Comparison of ENCODE assay signal across 1 cellular context in the genomic region with DNA sequence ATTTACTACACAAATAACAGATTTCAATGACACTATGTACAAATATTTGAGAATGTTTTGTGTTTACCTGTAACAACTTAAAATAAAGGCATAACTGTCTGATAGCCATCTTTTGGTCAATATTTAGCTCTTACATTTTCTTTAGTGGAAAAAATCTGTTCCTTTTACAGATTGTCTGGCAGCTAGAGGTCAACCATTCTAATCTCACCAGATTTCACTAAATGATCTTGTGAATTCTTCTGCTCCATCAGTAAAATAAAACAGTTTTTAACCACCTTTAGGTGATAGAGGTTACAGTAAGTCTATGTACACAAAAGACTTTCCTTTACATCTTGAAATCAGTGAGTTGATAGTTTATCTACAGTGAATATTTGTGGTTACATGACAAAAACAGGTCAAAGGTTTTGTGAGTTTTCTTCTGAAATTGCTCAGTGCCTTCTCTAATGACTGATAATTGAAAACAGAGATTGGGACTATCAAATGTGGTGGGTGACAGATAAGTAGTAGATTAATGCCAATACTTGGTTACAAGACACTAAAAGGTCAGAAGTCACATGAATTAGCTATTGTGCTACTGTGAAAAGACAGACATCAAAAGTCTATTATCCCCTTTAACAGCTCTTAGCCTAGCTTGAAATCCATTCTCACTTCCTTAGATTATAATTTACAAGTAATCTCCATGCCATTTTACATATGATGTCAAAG.
TF ChIP-seq lines count a peak whose summit lies in the region.

No MANE protein-coding gene starts in this region.

TF ChIP-seq in HEK293, 187 proteins besides CTCF, POLR2A, EP300 and RAD21 (continued from another document):
- TF ChIP-seq, protein P1, sequence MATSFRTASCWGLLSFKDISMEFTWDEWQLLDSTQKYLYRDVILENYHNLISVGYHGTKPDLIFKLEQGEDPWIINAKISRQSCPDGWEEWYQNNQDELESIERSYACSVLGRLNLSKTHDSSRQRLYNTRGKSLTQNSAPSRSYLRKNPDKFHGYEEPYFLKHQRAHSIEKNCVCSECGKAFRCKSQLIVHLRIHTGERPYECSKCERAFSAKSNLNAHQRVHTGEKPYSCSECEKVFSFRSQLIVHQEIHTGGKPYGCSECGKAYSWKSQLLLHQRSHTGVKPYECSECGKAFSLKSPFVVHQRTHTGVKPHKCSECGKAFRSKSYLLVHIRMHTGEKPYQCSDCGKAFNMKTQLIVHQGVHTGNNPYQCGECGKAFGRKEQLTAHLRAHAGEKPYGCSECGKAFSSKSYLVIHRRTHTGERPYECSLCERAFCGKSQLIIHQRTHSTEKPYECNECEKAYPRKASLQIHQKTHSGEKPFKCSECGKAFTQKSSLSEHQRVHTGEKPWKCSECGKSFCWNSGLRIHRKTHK (tag by site-specific recombination; IDR thresholded peaks at IDR 0.05), result no peak
- TF ChIP-seq, protein P2, sequence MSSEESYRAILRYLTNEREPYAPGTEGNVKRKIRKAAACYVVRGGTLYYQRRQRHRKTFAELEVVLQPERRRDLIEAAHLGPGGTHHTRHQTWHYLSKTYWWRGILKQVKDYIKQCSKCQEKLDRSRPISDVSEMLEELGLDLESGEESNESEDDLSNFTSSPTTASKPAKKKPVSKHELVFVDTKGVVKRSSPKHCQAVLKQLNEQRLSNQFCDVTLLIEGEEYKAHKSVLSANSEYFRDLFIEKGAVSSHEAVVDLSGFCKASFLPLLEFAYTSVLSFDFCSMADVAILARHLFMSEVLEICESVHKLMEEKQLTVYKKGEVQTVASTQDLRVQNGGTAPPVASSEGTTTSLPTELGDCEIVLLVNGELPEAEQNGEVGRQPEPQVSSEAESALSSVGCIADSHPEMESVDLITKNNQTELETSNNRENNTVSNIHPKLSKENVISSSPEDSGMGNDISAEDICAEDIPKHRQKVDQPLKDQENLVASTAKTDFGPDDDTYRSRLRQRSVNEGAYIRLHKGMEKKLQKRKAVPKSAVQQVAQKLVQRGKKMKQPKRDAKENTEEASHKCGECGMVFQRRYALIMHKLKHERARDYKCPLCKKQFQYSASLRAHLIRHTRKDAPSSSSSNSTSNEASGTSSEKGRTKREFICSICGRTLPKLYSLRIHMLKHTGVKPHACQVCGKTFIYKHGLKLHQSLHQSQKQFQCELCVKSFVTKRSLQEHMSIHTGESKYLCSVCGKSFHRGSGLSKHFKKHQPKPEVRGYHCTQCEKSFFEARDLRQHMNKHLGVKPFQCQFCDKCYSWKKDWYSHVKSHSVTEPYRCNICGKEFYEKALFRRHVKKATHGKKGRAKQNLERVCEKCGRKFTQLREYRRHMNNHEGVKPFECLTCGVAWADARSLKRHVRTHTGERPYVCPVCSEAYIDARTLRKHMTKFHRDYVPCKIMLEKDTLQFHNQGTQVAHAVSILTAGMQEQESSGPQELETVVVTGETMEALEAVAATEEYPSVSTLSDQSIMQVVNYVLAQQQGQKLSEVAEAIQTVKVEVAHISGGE (tag by site-specific recombination; conservative IDR thresholded peaks at IDR 0.05; ENCODE audit: low read depth), result no peak
- TF ChIP-seq, protein P3, sequence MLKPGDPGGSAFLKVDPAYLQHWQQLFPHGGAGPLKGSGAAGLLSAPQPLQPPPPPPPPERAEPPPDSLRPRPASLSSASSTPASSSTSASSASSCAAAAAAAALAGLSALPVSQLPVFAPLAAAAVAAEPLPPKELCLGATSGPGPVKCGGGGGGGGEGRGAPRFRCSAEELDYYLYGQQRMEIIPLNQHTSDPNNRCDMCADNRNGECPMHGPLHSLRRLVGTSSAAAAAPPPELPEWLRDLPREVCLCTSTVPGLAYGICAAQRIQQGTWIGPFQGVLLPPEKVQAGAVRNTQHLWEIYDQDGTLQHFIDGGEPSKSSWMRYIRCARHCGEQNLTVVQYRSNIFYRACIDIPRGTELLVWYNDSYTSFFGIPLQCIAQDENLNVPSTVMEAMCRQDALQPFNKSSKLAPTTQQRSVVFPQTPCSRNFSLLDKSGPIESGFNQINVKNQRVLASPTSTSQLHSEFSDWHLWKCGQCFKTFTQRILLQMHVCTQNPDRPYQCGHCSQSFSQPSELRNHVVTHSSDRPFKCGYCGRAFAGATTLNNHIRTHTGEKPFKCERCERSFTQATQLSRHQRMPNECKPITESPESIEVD (tag by site-specific recombination; IDR thresholded peaks at IDR 0.05), result no peak
- no peak for TF ChIP-seq ZNF677 (tag by site-specific recombination; IDR thresholded peaks at IDR 0.05)
- TF ChIP-seq ZNF473 (tag by site-specific recombination; IDR thresholded peaks at IDR 0.05), result no peak
- no peak for TF ChIP-seq ZNF670 (tag by site-specific recombination; IDR thresholded peaks at IDR 0.05; ENCODE audit: low read depth)
- TF ChIP-seq HOXC10 (CRISPR knock-in tag; IDR thresholded peaks at IDR 0.05), result no peak
- no peak for TF ChIP-seq ZFP69B (tag by site-specific recombination; IDR thresholded peaks at IDR 0.05)
- no peak for TF ChIP-seq ZNF16 (tag by site-specific recombination; IDR thresholded peaks at IDR 0.05; ENCODE audit: low read depth)
- peak; percentile 60; the same call in 1 of the 2 replicates for TF ChIP-seq TCF7L2 (IDR thresholded peaks at IDR 0.05; ENCODE audit: borderline replicate concordance, low read depth, low read length)
- TF ChIP-seq, protein P4, sequence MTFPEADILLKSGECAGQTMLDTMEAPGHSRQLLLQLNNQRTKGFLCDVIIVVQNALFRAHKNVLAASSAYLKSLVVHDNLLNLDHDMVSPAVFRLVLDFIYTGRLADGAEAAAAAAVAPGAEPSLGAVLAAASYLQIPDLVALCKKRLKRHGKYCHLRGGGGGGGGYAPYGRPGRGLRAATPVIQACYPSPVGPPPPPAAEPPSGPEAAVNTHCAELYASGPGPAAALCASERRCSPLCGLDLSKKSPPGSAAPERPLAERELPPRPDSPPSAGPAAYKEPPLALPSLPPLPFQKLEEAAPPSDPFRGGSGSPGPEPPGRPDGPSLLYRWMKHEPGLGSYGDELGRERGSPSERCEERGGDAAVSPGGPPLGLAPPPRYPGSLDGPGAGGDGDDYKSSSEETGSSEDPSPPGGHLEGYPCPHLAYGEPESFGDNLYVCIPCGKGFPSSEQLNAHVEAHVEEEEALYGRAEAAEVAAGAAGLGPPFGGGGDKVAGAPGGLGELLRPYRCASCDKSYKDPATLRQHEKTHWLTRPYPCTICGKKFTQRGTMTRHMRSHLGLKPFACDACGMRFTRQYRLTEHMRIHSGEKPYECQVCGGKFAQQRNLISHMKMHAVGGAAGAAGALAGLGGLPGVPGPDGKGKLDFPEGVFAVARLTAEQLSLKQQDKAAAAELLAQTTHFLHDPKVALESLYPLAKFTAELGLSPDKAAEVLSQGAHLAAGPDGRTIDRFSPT (tag by site-specific recombination; IDR thresholded peaks at IDR 0.05), result no peak
